9 cellular contexts compared by ENCODE assay signal in the genomic region with DNA sequence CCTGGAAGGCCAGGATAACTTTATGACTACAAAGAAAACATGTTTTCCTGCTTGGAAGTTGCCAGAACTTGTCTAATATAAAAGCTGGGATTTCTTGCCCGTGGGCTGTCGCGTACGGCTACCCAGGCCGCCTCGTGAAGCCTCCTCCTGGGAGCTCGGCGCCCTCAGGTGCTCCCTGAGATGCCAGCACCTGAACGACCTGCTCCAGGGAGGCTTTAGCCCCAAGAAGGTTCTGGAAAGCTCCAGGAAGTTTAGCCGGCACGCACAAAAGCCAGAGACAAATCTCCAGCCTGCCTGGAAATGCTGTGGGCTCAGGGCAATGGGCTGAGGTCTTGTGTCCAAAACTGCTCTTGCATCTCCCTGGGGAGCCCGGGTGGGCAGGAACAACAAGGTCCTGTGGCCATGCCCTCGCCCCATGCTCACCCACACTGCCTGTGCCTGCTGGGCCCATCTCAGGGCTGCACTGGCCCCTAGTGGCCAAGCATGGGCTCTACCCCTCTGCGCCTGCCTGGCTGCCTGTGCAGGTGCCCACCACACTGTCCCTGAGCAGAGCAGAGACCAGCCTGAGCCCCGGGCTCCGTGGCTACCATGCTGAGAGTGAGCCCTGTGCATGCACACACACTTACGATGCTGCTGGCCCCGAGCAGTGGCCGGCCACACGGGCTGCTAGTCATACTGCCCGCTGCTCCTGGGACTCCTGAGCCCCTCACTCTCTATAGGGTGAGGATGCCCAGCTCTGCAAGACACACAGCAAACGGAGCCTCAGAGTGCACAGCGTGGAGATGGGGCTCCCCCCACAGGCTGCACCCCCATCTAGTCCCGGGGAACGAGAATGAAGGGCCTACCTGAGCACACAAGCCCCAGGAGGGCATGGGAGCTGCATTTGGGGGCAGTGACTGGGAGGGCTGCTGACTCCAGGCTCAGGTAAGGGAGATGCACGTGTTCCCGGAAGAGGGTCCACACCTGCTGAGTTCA. TPM values are rescaled to one million over a fixed set of nuclear protein-coding genes. Genes with fewer than 3 reads are reported as not detected.
DNase-seq lines count a peak whose midpoint lies in the region; ATAC-seq, FAIRE-seq and TF ChIP-seq lines count a peak whose summit lies in the region.
"Had no signal": no experiment of that assay in that cellular context is flagged by ENCODE, and none has a peak within 500 bp of the region (broad histone marks: within the 10 kb centered on the region; RNA-seq: fewer than 3 reads in every experiment).

No MANE protein-coding gene starts in this region.

- CTCF ChIA-PET in HepG2 (lab: Yijun Ruan, JAX; ENCODE audit: low intra/inter-chr PET ratio, low total read pairs), result interaction anchor here (0.8 to 1.9 kb wide), 3 partner anchors 152 to 187 kb away, joined by 3 to 15 read pairs (median 9); no protein-coding TSS in a partner anchor

- no peaks in the 10 kb centered on the region for H4K20me1 ChIP-seq in HepG2 (ENCODE audit: insufficient read depth, low read length)

- peak overlapping the region; percentile 30; the same call in 1 of the 2 replicates for H3K4me2 ChIP-seq in HepG2 (ENCODE audit: low read depth, low read length)

- peak; percentile 99 for ATAC-seq in central memory CD8-positive, alpha-beta T cell (replicated peaks; ENCODE audit: extremely low read depth, poor library complexity, severe bottlenecking)
- peak; percentile 98 for ATAC-seq in HepG2

- POLR2A ChIA-PET in HepG2 (lab: Yijun Ruan, JAX), result no interaction called here

- no peak overlapping the region; a peak in 1 of 6 replicates for H3K4me3 ChIP-seq in HepG2 (replicated peaks in 1 of 3; ENCODE audit: insufficient read depth in 1 of 3, low read depth in 2 of 3, low read length in 3 of 3)

- 0 out of 4 replicates have a peak, but pooled peaks of 1 of the 2 experiments have one; percentile 36 for TF ChIP-seq EP300 in HepG2 (IDR thresholded peaks at IDR 0.05; ENCODE audit: low read depth in 2 of 2, low read length in 2 of 2)
- TF ChIP-seq EP300 in HepG2 (CRISPR knock-in tag; IDR thresholded peaks at IDR 0.05; ENCODE audit: borderline replicate concordance), result no peak; the same call in 1 of the 2 replicates

- H3K36me3 ChIP-seq in HepG2 (replicated peaks in 1 of 2; ENCODE audit: control insufficient read depth in 1 of 2, insufficient read depth in 2 of 2, low read length in 2 of 2), result no peaks in the 10 kb centered on the region

- H3K36me3 Mint-ChIP-seq in central memory CD8-positive, alpha-beta T cell (ENCODE audit: insufficient read depth), result no peaks in the 10 kb centered on the region
- H3K36me3 Mint-ChIP-seq: IgD-negative memory B cell had no signal

- FAIRE-seq in HepG2 (lab: Jason Lieb, UNC), result no peak

- TF ChIP-seq CTCF in C4-2B (conservative IDR thresholded peaks at IDR 0.05) (peak; percentile 99), GM20000 (IDR thresholded peaks at IDR 0.05; ENCODE audit: extremely low read depth, missing control alignments) (peak; percentile 99), HepG2 (CRISPR knock-in tag; IDR thresholded peaks at IDR 0.05) (peak; percentile 99)

- H3K4me1 ChIP-seq in HepG2 (ENCODE audit: insufficient read depth, low read length), result peaks cover 44% of the 10 kb centered on the region

- peaks cover 4 to 24% of the 10 kb centered on the region in 2 experiments for H3K27me3 ChIP-seq in HepG2 (ENCODE audit: control insufficient read depth in 1 of 2, insufficient read depth in 2 of 2, low read length in 2 of 2)

- H3K9ac ChIP-seq in HepG2 (ENCODE audit: insufficient read depth, low read depth, low read length), result no peak overlapping the region

- no peak overlapping the region for H2AFZ ChIP-seq in HepG2 (ENCODE audit: low read length)

- peaks cover 13% of the 10 kb centered on the region for H3K4me1 Mint-ChIP-seq in central memory CD8-positive, alpha-beta T cell

- no peak for TF ChIP-seq POLR2A in HepG2 (IDR thresholded peaks at IDR 0.05; ENCODE audit: insufficient read depth in 1 of 2, low read depth in 2 of 2, low read length in 2 of 2)

- 30% methylated on average over 12 of the region's 27 CpGs for WGBS in HepG2 (ENCODE audit: low lambda C conversion rate)

- peak; percentile 94 for DNase-seq in GM20000 (ENCODE audit: low spot score)
- DNase-seq in NCI-H2171 treated with DMSO at 0.1 percent for 48 hours (lab: John Stamatoyannopoulos, UW), result peak; percentile 63
- DNase-seq in activated CD4-positive, alpha-beta T cell treated with anti-CD3 and anti-CD28 coated beads for 1 hour, result peak; percentile 60
- DNase-seq in central memory CD8-positive, alpha-beta T cell (ENCODE audit: low spot score in 2 of 2), result peak; percentile 68 to 70
- peak; percentile 45 for DNase-seq in HepG2 (ENCODE audit: low spot score)
- DNase-seq in stimulated activated CD8-positive, alpha-beta memory T cell treated with anti-CD3 and anti-CD28 coated beads, Interleukin-12 subunit alpha, Interleukin-12 subunit beta, amount 100 ng/mL, for 1 hour (ENCODE audit: low read depth), result peak; percentile 41
- no peak for DNase-seq in mesenteric fat pad (ENCODE audit: low spot score)

- no peaks in the 10 kb centered on the region for H3K79me2 ChIP-seq in HepG2 (ENCODE audit: insufficient read depth, low read length)

- in situ Hi-C loops in HepG2 (cut with HindIII; ENCODE audit: extremely low pct_ligation_motif_present, low pct_unique_long_range_greater_than_20kb), result loop anchor here (25.0 kb wide), 1 partner anchor 405 kb away; no protein-coding TSS in a partner anchor

- H3K9me3 ChIP-seq in HepG2 (ENCODE audit: low read length), result no peaks in the 10 kb centered on the region

- H3K4me3 Mint-ChIP-seq in central memory CD8-positive, alpha-beta T cell, result no peak overlapping the region
- H3K4me3 Mint-ChIP-seq: IgD-negative memory B cell had no signal

- no peaks in the 10 kb centered on the region for H3K9me3 Mint-ChIP-seq in central memory CD8-positive, alpha-beta T cell
- H3K9me3 Mint-ChIP-seq: IgD-negative memory B cell had no signal

- H3K27me3 Mint-ChIP-seq in central memory CD8-positive, alpha-beta T cell, result peaks cover 59% of the 10 kb centered on the region

- no TSS peak for BruUV-seq in HepG2 (replicated peaks; lab: Mats Ljungman, UMichigan)

- intact Hi-C loops in HepG2 (cut with micrococcal nuclease; ENCODE audit: unreplicated experiment), result loop anchor here (1.0 to 10.0 kb wide), 3 partner anchors 87 to 175 kb away; no protein-coding TSS in a partner anchor

- H3K27ac Mint-ChIP-seq in central memory CD8-positive, alpha-beta T cell (ENCODE audit: low read depth), result no peak overlapping the region

- TF ChIP-seq RAD21 in HepG2 (CRISPR knock-in tag; IDR thresholded peaks at IDR 0.05), result peak; percentile 96

- H3K27ac ChIP-seq in C4-2B (peak overlapping the region; percentile 47), HepG2 (ENCODE audit: extremely low read length, insufficient read depth, low read length) (no peak overlapping the region)

TF ChIP-seq in HepG2, 621 proteins besides CTCF, POLR2A, EP300 and RAD21 (continues in another document):
- TF ChIP-seq SRSF1 (optimal IDR thresholded peaks at IDR 0.05; ENCODE audit: low read depth, low read length), result no peak
- no peak for TF ChIP-seq SIX4 (CRISPR knock-in tag; IDR thresholded peaks at IDR 0.05)
- 0 out of 2 replicates have a peak, but pooled peaks have one; percentile 37 for TF ChIP-seq ZNF619 (CRISPR knock-in tag; IDR thresholded peaks at IDR 0.05)
- TF ChIP-seq, protein P1, sequence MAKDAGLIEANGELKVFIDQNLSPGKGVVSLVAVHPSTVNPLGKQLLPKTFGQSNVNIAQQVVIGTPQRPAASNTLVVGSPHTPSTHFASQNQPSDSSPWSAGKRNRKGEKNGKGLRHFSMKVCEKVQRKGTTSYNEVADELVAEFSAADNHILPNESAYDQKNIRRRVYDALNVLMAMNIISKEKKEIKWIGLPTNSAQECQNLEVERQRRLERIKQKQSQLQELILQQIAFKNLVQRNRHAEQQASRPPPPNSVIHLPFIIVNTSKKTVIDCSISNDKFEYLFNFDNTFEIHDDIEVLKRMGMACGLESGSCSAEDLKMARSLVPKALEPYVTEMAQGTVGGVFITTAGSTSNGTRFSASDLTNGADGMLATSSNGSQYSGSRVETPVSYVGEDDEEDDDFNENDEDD (CRISPR knock-in tag; IDR thresholded peaks at IDR 0.05; ENCODE audit: borderline replicate concordance), result no peak
- 0 out of 2 replicates have a peak, but pooled peaks have one; percentile 35 for TF ChIP-seq MED1 (CRISPR knock-in tag; IDR thresholded peaks at IDR 0.05)
- TF ChIP-seq MYNN (CRISPR knock-in tag; IDR thresholded peaks at IDR 0.05; ENCODE audit: low read depth), result no peak

RNA-seq across cellular contexts. Expression of gene CELSR1, which starts 4.9 kb away (rescaled TPM):
- total RNA-seq in HepG2 (2016; rRNA removed; fragmentation: Illumina TruSeq; extraction: Trizol) (1.5 and 1.8 TPM in 2 replicates), mesenteric fat pad (1.8 TPM)
- 0.53 and 0.71 TPM in 2 replicates for total RNA-seq in HepG2 (2016; cell fraction: cytosol; rRNA removed; fragmentation: Illumina TruSeq; extraction: Trizol; ENCODE audit: low read depth)
- total RNA-seq in HepG2 (2016; cell fraction: insoluble cytoplasmic fraction; rRNA removed; fragmentation: Illumina TruSeq; extraction: Trizol), result 1.1 and 1.6 TPM in 2 replicates
- 0.62 and 0.71 TPM in 2 replicates for total RNA-seq in HepG2 (2016; cell fraction: membrane; rRNA removed; fragmentation: Illumina TruSeq; extraction: Trizol)
- total RNA-seq in HepG2 (2016; cell fraction: nucleus; rRNA removed; fragmentation: Illumina TruSeq; extraction: Trizol), result 2.1 and 2.2 TPM in 2 replicates
- 0.78 and 0.84 TPM in 2 replicates for polyA plus RNA-seq in HepG2 (2011; rRNA removed)
- polyA plus RNA-seq in HepG2 (2011; cell fraction: cytosol; rRNA removed), result 0.49 and 0.62 TPM in 2 replicates
- polyA plus RNA-seq in HepG2 (2011; cell fraction: nucleus; rRNA removed), result 2.1 and 3.6 TPM in 2 replicates
- polyA plus RNA-seq in HepG2 (2012), result 0.75 and 0.95 TPM in 2 replicates
- 0.17 and 0.26 TPM in 2 replicates for polyA plus RNA-seq in HepG2 (2016; cell fraction: cytosol; fragmentation: Illumina TruSeq; extraction: Trizol; ENCODE audit: low read depth)
- polyA plus RNA-seq in HepG2 (2016; cell fraction: insoluble cytoplasmic fraction; fragmentation: Illumina TruSeq; extraction: Trizol; ENCODE audit: low read depth), result 0.76 and 1.3 TPM in 2 replicates
- polyA plus RNA-seq in HepG2 (2016; cell fraction: membrane; fragmentation: Illumina TruSeq; extraction: Trizol; ENCODE audit: low read depth), result 0.38 and 0.70 TPM in 2 replicates
- polyA plus RNA-seq in HepG2 (2016; cell fraction: nucleus; fragmentation: Illumina TruSeq; extraction: Trizol; ENCODE audit: insufficient read depth, low read depth), result 4.1 and 5.1 TPM in 2 replicates
- 4.5 and 19.4 TPM in 2 replicates for polyA minus RNA-seq in HepG2 (2011; rRNA and poly(A)+ RNA removed; ENCODE audit: low replicate concordance)
- 0.30 and 1.1 TPM in 2 replicates for polyA minus RNA-seq in HepG2 (2011; cell fraction: cytosol; rRNA and poly(A)+ RNA removed)
- polyA minus RNA-seq in HepG2 (2011; cell fraction: nucleus; rRNA and poly(A)+ RNA removed), result 2.0 and 3.5 TPM in 2 replicates
